In the genomic region with DNA sequence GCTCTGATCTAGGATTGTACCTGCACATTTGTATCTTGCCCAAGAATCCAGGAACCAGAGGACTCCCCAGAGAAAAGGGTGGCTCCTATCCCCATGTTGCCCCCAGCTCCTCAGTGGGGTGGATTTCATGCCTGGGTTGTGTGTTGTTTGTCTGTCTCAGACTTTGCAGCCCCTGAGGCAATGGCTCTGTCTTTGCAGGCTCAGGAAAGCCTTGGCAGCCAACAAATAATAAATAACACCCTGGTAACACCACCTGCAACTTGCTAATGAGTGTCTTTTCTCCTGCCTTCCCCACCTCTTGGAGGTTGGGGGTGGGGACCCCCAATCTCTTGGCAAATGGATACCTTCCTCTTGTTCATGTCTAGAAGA, we compare ENCODE assay signal across 30 cellular contexts.
"Had no signal": no experiment of that assay in that cellular context is flagged by ENCODE, and none has a peak within 500 bp of the region (broad histone marks: within the 10 kb centered on the region; RNA-seq: fewer than 3 reads in every experiment).

No MANE protein-coding gene starts in this region.

- H3K36me3 Mint-ChIP-seq: activated naive CD8-positive, alpha-beta T cell had no signal

- H3K4me3 ChIP-seq: gastrocnemius medialis, heart left ventricle had no signal

- H3K9me3 Mint-ChIP-seq: activated B cell treated with CpG ODN at 0.5 μM for 24 hours; activated CD8-positive, alpha-beta T cell treated with anti-CD3 and anti-CD28 coated beads for 36 hours; activated T-cell treated with anti-CD3 and anti-CD28 coated beads, Interleukin-2, amount 50 U/mL, for 4 hours; activated T-helper 17 cell treated with anti-CD3 and anti-CD28 coated beads, Interleukin-2, amount 50 U/mL, for 72 hours; effector memory CD8-positive, alpha-beta T cell; T-helper 2 cell treated with Interferon-gamma antibody and Interleukin-4, amounts not matched to agents 5 μg/mL and 100 μg/mL, for 36 hours had no signal

- ATAC-seq: activated CD4-positive, CD25-positive, alpha-beta regulatory T cell treated with anti-CD3 and anti-CD28 coated beads, Interleukin-2, amount 50 U/mL, for 24 hours; activated CD8-positive, alpha-beta T cell treated with anti-CD3 and anti-CD28 coated beads for 36 hours; activated T-cell treated with anti-CD3 and anti-CD28 coated beads, Interleukin-2, amount 50 U/mL, for 4 hours; activated T-helper 17 cell treated with anti-CD3 and anti-CD28 coated beads, Interleukin-2, amount 50 U/mL, for 72 hours; effector memory CD8-positive, alpha-beta T cell; esophagus mucosa; foreskin keratinocyte; gastrocnemius medialis; heart left ventricle; T-helper 17 cell had no signal

- DNase-seq: activated B cell treated with CpG ODN at 0.5 μM for 24 hours; activated CD4-positive, alpha-beta T cell treated with anti-CD3 and anti-CD28 coated beads for 48 hours; activated CD4-positive, alpha-beta T cell treated with anti-CD3 and anti-CD28 coated beads, Interleukin-2, amount 50 U/mL, for 1 hour; activated CD4-positive, alpha-beta T cell treated with anti-CD3 and anti-CD28 coated beads, Interleukin-2, amount 50 U/mL, for 48 hours; activated CD8-positive, alpha-beta memory T cell treated with anti-CD3 and anti-CD28 coated beads for 24 hours; activated CD8-positive, alpha-beta T cell treated with anti-CD3 and anti-CD28 coated beads for 36 hours; activated effector memory CD4-positive, alpha-beta T cell treated with Interleukin-2 at 50 U/mL for 16 hours; activated naive CD4-positive, alpha-beta T cell treated with anti-CD3 and anti-CD28 coated beads, Interleukin-2, amount 50 U/mL, for 16 hours; activated T-cell treated with anti-CD3 and anti-CD28 coated beads, Interleukin-2, amount 50 U/mL, for 4 hours; amniotic stem cell; anterior cingulate cortex; brain microvascular endothelial cell; caudate nucleus; cortex of kidney; dermis blood vessel endothelial cell; effector CD4-positive, alpha-beta T cell; effector memory CD8-positive, alpha-beta T cell; gastrocnemius medialis; glutamatergic neuron; heart left ventricle; T-helper 1 cell; T-helper 17 cell; T1000; WERI-Rb-1 had no signal

- H3K27ac Mint-ChIP-seq: activated B cell treated with CpG ODN at 0.5 μM for 24 hours; activated CD8-positive, alpha-beta T cell treated with anti-CD3 and anti-CD28 coated beads for 36 hours; activated naive CD8-positive, alpha-beta T cell; activated T-helper 17 cell treated with anti-CD3 and anti-CD28 coated beads, Interleukin-2, amount 50 U/mL, for 72 hours; effector memory CD8-positive, alpha-beta T cell; T-helper 17 cell; T-helper 2 cell treated with Interferon-gamma antibody and Interleukin-4, amounts not matched to agents 5 μg/mL and 100 μg/mL, for 36 hours had no signal

- H3K9me3 ChIP-seq: gastrocnemius medialis, heart left ventricle had no signal

- H3K36me3 ChIP-seq: brain microvascular endothelial cell, gastrocnemius medialis, heart left ventricle, WERI-Rb-1 had no signal

- H3K27ac ChIP-seq: brain microvascular endothelial cell, foreskin keratinocyte, gastrocnemius medialis, heart left ventricle, WERI-Rb-1 had no signal

- H3K4me1 Mint-ChIP-seq: activated T-helper 17 cell treated with anti-CD3 and anti-CD28 coated beads, Interleukin-2, amount 50 U/mL, for 72 hours; T-helper 17 cell had no signal

- H3K4me3 Mint-ChIP-seq: activated B cell treated with CpG ODN at 0.5 μM for 24 hours; activated CD8-positive, alpha-beta T cell treated with anti-CD3 and anti-CD28 coated beads for 36 hours; activated naive CD8-positive, alpha-beta T cell; activated T-cell treated with anti-CD3 and anti-CD28 coated beads, Interleukin-2, amount 50 U/mL, for 4 hours; activated T-helper 17 cell treated with anti-CD3 and anti-CD28 coated beads, Interleukin-2, amount 50 U/mL, for 72 hours; effector memory CD8-positive, alpha-beta T cell; T-helper 17 cell; T-helper 2 cell treated with Interferon-gamma antibody and Interleukin-4, amounts not matched to agents 5 μg/mL and 100 μg/mL, for 36 hours had no signal

- H3K4me1 ChIP-seq: gastrocnemius medialis, heart left ventricle had no signal

- H3K27me3 ChIP-seq: foreskin keratinocyte had no signal
